ENCODE assay signal across 22 cellular contexts in genomic region chr1:5220421-5220820, GRCh38.
"Had no signal": no experiment of that assay in that cellular context is flagged by ENCODE, and none has a peak within 500 bp of the region (broad histone marks: within the 10 kb centered on the region; RNA-seq: fewer than 3 reads in every experiment).

No MANE protein-coding gene starts in this region.

- H3K9ac ChIP-seq: KMS-11 had no signal

- H3K4me2 ChIP-seq: KMS-11 had no signal

- H3K4me1 Mint-ChIP-seq: IgD-negative memory B cell had no signal

- H3K4me3 ChIP-seq: K562, SJSA1, SK-N-MC had no signal

- DNase-seq: NCI-H1092 treated with DMSO at 0.1 percent for 48 hours; NCI-H1436; NCI-H187; NCI-H2029; NCI-H2081 treated with DMSO at 0.1 percent for 48 hours; NCI-H2171; NCI-H226; NCI-H446; NCI-H510A; NCI-H524 treated with DMSO at 0.1 percent for 48 hours; NCI-H69; NCI-H774; NK-92 treated with Interleukin-12 subunit alpha and Interleukin-12 subunit beta, amount 100 ng/mL, for 24 hours; OCI-M1; Right ventricle myocardium superior; SIG-M5 had no signal

- H3K27me3 Mint-ChIP-seq: IgD-negative memory B cell had no signal

- H3K4me1 ChIP-seq: SJSA1 had no signal

- H3K4me3 Mint-ChIP-seq: IgD-negative memory B cell had no signal

- H3K27ac ChIP-seq: HL-60, KMS-11, SJSA1, SK-N-MC had no signal

- ATAC-seq: K562 had no signal

- H3K36me3 ChIP-seq: SJSA1 had no signal

- H3K27me3 ChIP-seq: SJSA1 had no signal

- H3K27ac Mint-ChIP-seq: IgD-negative memory B cell had no signal
